ENCODE assay signal across 13 cellular contexts in the genomic region with DNA sequence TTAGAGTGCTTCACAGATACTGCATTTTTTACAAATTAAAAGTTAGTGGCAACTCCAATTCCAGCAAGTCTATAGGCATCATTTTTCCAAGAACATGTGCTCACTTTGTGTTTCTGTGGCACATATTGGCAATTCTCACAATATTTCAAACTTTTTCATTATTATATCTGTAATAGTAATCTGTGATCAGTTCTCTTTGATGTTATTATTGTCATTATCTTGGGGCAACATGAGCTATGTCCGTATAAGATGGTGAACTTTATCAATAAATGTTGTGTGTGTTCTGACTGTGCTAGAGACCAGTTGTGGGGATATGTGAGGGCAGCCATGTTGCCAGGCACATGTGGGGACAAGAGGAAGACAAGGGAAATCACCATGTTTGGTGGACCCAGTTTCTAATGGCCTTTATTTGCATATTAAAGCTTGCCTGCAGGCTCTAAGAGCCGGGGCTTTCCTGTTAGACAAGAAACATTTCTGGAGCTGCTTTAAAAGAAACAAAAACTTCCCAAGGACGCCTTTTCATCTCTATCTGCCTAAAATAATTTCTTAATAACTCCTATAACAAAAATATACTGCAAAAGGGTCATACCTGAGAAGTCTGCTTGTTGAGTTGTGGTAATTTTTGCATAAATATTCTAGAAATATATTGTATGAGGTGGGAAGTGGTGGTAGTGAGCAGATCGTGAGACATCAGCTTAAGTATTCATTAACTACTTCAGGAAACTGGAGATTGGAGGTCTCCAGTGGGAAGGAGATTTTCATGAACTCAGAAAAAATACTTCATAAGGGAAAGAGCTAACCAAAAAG. TPM values are rescaled to one million over a fixed set of nuclear protein-coding genes. Genes with fewer than 3 reads are reported as not detected.
DNase-seq lines count a peak whose midpoint lies in the region; ATAC-seq and TF ChIP-seq lines count a peak whose summit lies in the region.
"Had no signal": no experiment of that assay in that cellular context is flagged by ENCODE, and none has a peak within 500 bp of the region (broad histone marks: within the 10 kb centered on the region; RNA-seq: fewer than 3 reads in every experiment).

No MANE protein-coding gene starts in this region.

- DNase-seq in epithelial cell of esophagus (ENCODE audit: low read depth) (peak; percentile 18), COLO829 (ENCODE audit: low spot score) (no peak), cerebellum (ENCODE audit: low spot score) (no peak), adrenal gland (no peak), G401 (ENCODE audit: low spot score) (no peak)
- DNase-seq: COR-L47, NCI-H187, testis had no signal

- H3K36me3 ChIP-seq in adrenal gland (replicated peaks in 1 of 2): no peaks in the 10 kb centered on the region
- H3K36me3 ChIP-seq: HAP-1, SJSA1 had no signal

- H3K27ac ChIP-seq in adrenal gland: no peak overlapping the region
- H3K27ac ChIP-seq: SJSA1, testis had no signal

- H3K4me3 ChIP-seq in epithelial cell of esophagus (ENCODE audit: low read length): no peak overlapping the region
- H3K4me3 ChIP-seq in adrenal gland: no peak overlapping the region
- H3K4me3 ChIP-seq: HAP-1, SJSA1, testis had no signal

- H3K27me3 ChIP-seq in adrenal gland: no peaks in the 10 kb centered on the region
- H3K27me3 ChIP-seq: SJSA1, testis had no signal

- no peaks in the 10 kb centered on the region for H3K4me1 ChIP-seq in adrenal gland (replicated peaks in 1 of 2)
- H3K4me1 ChIP-seq: HAP-1, SJSA1, testis had no signal

- in situ Hi-C loops in G401 (cut with HindIII; ENCODE audit: low sequenced_read_pairs): no loop called here

- no peaks in the 10 kb centered on the region for H3K9me3 ChIP-seq in adrenal gland (replicated peaks in 1 of 3)
- H3K9me3 ChIP-seq: HAP-1, SJSA1, testis had no signal

- no peak for TF ChIP-seq POLR2A in GM18505 (IDR thresholded peaks at IDR 0.05; ENCODE audit: borderline replicate concordance, extremely low read depth, insufficient read depth, insufficient read length)
- no peak for TF ChIP-seq POLR2A in adrenal gland (IDR thresholded peaks at IDR 0.05)

- WGBS in adrenal gland, 4 donors: 60 to 63% (median 61%) methylated on average over 4 of the region's 4 CpGs

- intact Hi-C loops in adrenal gland (cut with DNase I): no loop called here

- TF ChIP-seq CTCF in epithelial cell of esophagus (IDR thresholded peaks at IDR 0.05; ENCODE audit: insufficient read depth, low read depth, low read length, missing control alignments) (no peak), adrenal gland (IDR thresholded peaks at IDR 0.05) (no peak)

- ATAC-seq in GM18505 (IDR thresholded peaks at IDR 0.05; ENCODE audit: unreplicated experiment): peak; percentile 99
- peak; percentile 99 for ATAC-seq in GM21447 (IDR thresholded peaks at IDR 0.05; ENCODE audit: unreplicated experiment)
- peak; percentile 98 for ATAC-seq in HG03103 (IDR thresholded peaks at IDR 0.05; ENCODE audit: low read depth, unreplicated experiment)

RNA-seq across cellular contexts. Expression of a gene that starts 37.2 kb away (rescaled TPM):
- 0.27 TPM for total RNA-seq in cerebellum
- total RNA-seq in adrenal gland: 10 to 100 TPM in 5 of 8 donors, 1 to 10 TPM in 3; 1.9 to 18.8 (median 13.2) TPM
- 1 to 10 TPM; 3.9 to 4.9 (median 4.5) TPM for polyA plus RNA-seq in adrenal gland
- not detected in 2 replicates for total RNA-seq in G401 (2014; rRNA removed; shearing (Covaris generic))
- total RNA-seq: SJSA1 had no signal
